Comparison of ENCODE assay signal across 8 cellular contexts in genomic region chr13:39144941-39145533, GRCh38.
DNase-seq lines count a peak whose midpoint lies in the region; ATAC-seq and TF ChIP-seq lines count a peak whose summit lies in the region.

No MANE protein-coding gene starts in this region.

- TF ChIP-seq CTCF in DND-41 (IDR thresholded peaks at IDR 0.05; ENCODE audit: borderline replicate concordance, extremely low read depth, low read length, poor library complexity, severe bottlenecking) (peak; percentile 63), dorsolateral prefrontal cortex (IDR thresholded peaks at IDR 0.05 in 54 of 56, conservative IDR thresholded peaks at IDR 0.05 in 2 of 56; ENCODE audit: low read depth in 1 of 56, partially characterized antibody in 56 of 56) (peak; percentile 37 to 89 (median 79)), lower leg skin (IDR thresholded peaks at IDR 0.05) (no peak), thyroid gland (IDR thresholded peaks at IDR 0.05) (peak in 5 of 6 experiments; percentile 41 to 73 (median 61))

- H3K9ac ChIP-seq in DND-41 (ENCODE audit: low read depth, low read length): no peak overlapping the region

- H3K27ac ChIP-seq in DND-41 (ENCODE audit: low read length) (no peak overlapping the region), dorsolateral prefrontal cortex (peak overlapping the region in 4 of 59 donors; percentile 21 to 34 (median 28)), thyroid gland (no peak overlapping the region)

- H3K79me2 ChIP-seq in DND-41 (ENCODE audit: insufficient read depth, low read length): no peaks in the 10 kb centered on the region

- H2AFZ ChIP-seq in DND-41 (ENCODE audit: low read depth, low read length): no peak overlapping the region

- no peak overlapping the region for H3K4me2 ChIP-seq in DND-41 (ENCODE audit: insufficient read depth, low read length)

- H3K9me3 ChIP-seq in DND-41 (ENCODE audit: insufficient read depth, low read length, severe bottlenecking) (no peaks in the 10 kb centered on the region), thyroid gland (no peaks in the 10 kb centered on the region)

- TF ChIP-seq POLR2A in lower leg skin (IDR thresholded peaks at IDR 0.05) (no peak), thyroid gland (IDR thresholded peaks at IDR 0.05) (no peak)

- DNase-seq in DND-41: no peak
- peak; percentile 38 for DNase-seq in HCEC 1CT
- DNase-seq in RPMI7951 (ENCODE audit: low read depth): peak; percentile 49
- peak; percentile 13 to 72 (median 52) for DNase-seq in dorsolateral prefrontal cortex
- peak; percentile 57 to 86 for DNase-seq in lower leg skin (ENCODE audit: low spot score in 2 of 2)
- peak; percentile 45 to 47 for DNase-seq in thyroid gland

- H3K4me1 ChIP-seq in DND-41 (ENCODE audit: insufficient read depth, low read length) (no peaks in the 10 kb centered on the region), thyroid gland (no peaks in the 10 kb centered on the region)

- intact Hi-C loops in dorsolateral prefrontal cortex (cut with DNase I) (loop anchor here (2.0 to 5.0 kb wide), 3 partner anchors 117 to 472 kb away; no protein-coding TSS in a partner anchor), lower leg skin (cut with DNase I; ENCODE audit: low total_unique reads) (loop anchor here (5.0 kb wide), 1 partner anchor 467 kb away; no protein-coding TSS in a partner anchor), thyroid gland (cut with DNase I) (no loop called here)

- 14 to 20% methylated on average over 8 of the region's 8 CpGs for WGBS in lower leg skin, 2 donors
- 23 to 25% methylated on average over 8 of the region's 8 CpGs for WGBS in thyroid gland, 2 donors

- H3K4me3 ChIP-seq in DND-41 (ENCODE audit: low read depth in 1 of 2, low read length in 2 of 2) (no peak overlapping the region), dorsolateral prefrontal cortex (peak overlapping the region in 41 of 59 donors; percentile 1 to 58 (median 29)), lower leg skin (ENCODE audit: low read depth, poor library complexity, severe bottlenecking) (no peak overlapping the region), thyroid gland (replicated peaks in 1 of 3) (no peak overlapping the region)

- H4K20me1 ChIP-seq in DND-41 (ENCODE audit: insufficient read depth, low read length): no peaks in the 10 kb centered on the region

- H3K27me3 ChIP-seq in DND-41 (ENCODE audit: insufficient read depth, low read length, poor library complexity) (peaks cover 4% of the 10 kb centered on the region), dorsolateral prefrontal cortex (no peaks in the 10 kb centered on the region), thyroid gland (no peaks in the 10 kb centered on the region)

- ATAC-seq in DND-41 (ENCODE audit: insufficient read depth, low read depth) (0 out of 3 replicates have a peak, but pooled peaks have one; percentile 42), HG02938 (IDR thresholded peaks at IDR 0.05; ENCODE audit: unreplicated experiment) (no peak), GM21515 (IDR thresholded peaks at IDR 0.05; ENCODE audit: unreplicated experiment) (no peak)

- H3K36me3 ChIP-seq in DND-41 (ENCODE audit: insufficient read depth, low read length): no peaks in the 10 kb centered on the region
- H3K36me3 ChIP-seq in thyroid gland: no peaks in the 10 kb centered on the region

Comparison
In these comparisons a context has a peak if more than half of its experiments do, and no peak if none do; other contexts are left out.
1. H3K4me3 ChIP-seq: peak in dorsolateral prefrontal cortex (41 of 59); none in DND-41 (0 of 2), lower leg skin (single experiment) and thyroid gland (0 of 3).
2. CTCF ChIP-seq: peak in DND-41 (single experiment), dorsolateral prefrontal cortex (56 of 56) and thyroid gland (5 of 6); none in lower leg skin (0 of 3).